Comparison of ENCODE assay signal across 1 cellular context in the genomic region with DNA sequence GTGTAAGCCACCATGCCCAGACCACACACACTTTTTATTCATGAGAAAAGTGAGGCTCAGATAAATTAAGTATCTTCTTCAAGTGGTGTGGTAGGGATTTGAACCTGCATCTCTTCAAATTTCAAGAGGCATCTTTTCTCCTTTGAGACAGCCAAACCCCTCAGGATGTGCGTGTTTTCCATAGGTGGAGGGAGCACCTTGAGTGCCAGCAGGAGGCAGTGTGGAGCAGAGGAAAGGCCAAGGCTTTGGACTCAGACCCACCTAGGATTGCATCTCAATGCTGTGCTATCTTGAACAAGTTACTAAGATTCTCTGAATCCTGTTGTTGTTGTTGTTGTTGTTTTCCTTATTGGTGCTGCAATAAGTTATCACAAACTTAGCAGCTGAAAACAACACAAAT.
TF ChIP-seq lines count a peak whose summit lies in the region.

No MANE protein-coding gene starts in this region.

TF ChIP-seq in IMR-90, 13 proteins besides CTCF, POLR2A, EP300 and RAD21 (continued from another document):
- TF ChIP-seq MAZ (IDR thresholded peaks at IDR 0.05; ENCODE audit: borderline replicate concordance, low read depth, low read length) = no peak
- TF ChIP-seq MAFK (IDR thresholded peaks at IDR 0.05; ENCODE audit: low read depth, low read length) = no peak
- no peak for TF ChIP-seq RCOR1 (IDR thresholded peaks at IDR 0.05; ENCODE audit: insufficient replicate concordance, low read length)
- TF ChIP-seq BHLHE40 (IDR thresholded peaks at IDR 0.05; ENCODE audit: low read depth, low read length) = no peak
- TF ChIP-seq SMC3 (IDR thresholded peaks at IDR 0.05; ENCODE audit: low read depth, low read length) = no peak
- TF ChIP-seq MXI1 (IDR thresholded peaks at IDR 0.05; ENCODE audit: borderline replicate concordance, low read depth, low read length) = no peak
